ENCODE assay signal across 20 cellular contexts in genomic region chr17:57855391-57856035, GRCh38. TPM values are rescaled to one million over a fixed set of nuclear protein-coding genes. Genes with fewer than 3 reads are reported as not detected.
A peak's percentile ranks its signal among the peaks of the same experiment; 100 is the strongest.
DNase-seq lines count a peak whose midpoint lies in the region; ATAC-seq, FAIRE-seq and TF ChIP-seq lines count a peak whose summit lies in the region.
"Had no signal": no experiment of that assay in that cellular context is flagged by ENCODE, and none has a peak within 500 bp of the region (broad histone marks: within the 10 kb centered on the region; RNA-seq: fewer than 3 reads in every experiment).

No MANE protein-coding gene starts in this region.

- H3K9me3 ChIP-seq in astrocyte (ENCODE audit: insufficient read depth, low read depth, low read length), result no peaks in the 10 kb centered on the region
- no peaks in the 10 kb centered on the region for H3K9me3 ChIP-seq in muscle layer of colon (ENCODE audit: low read length)
- no peaks in the 10 kb centered on the region for H3K9me3 ChIP-seq in kidney (ENCODE audit: control insufficient read depth in 1 of 2, low read length in 2 of 2)

- no peaks in the 10 kb centered on the region for H3K9me3 Mint-ChIP-seq in GM23338
- H3K9me3 Mint-ChIP-seq in astrocyte (ENCODE audit: unreplicated experiment), result no peaks in the 10 kb centered on the region
- no peaks in the 10 kb centered on the region for H3K9me3 Mint-ChIP-seq in stimulated activated naive B cell treated with anti-CD40 and anti-IgM and Interleukin-4, amounts not matched to agents 10 μg/mL and 1 μg/mL and 100 μg/mL, for 72 hours
- H3K9me3 Mint-ChIP-seq: activated B cell treated with CpG ODN at 0.5 μM for 24 hours; activated CD4-positive, alpha-beta memory T cell treated with anti-CD3 and anti-CD28 coated beads, Interleukin-2, amount 10 ng/mL, durations not matched to agents 7 days and 5 days; activated naive CD4-positive, alpha-beta T cell treated with anti-CD3 and anti-CD28 coated beads for 36 hours had no signal

- no peaks in the 10 kb centered on the region; the same call in 1 of the 2 replicates for H3K36me3 ChIP-seq in GM23338 (ENCODE audit: insufficient read depth)
- H3K36me3 ChIP-seq in astrocyte (ENCODE audit: insufficient read depth, low read length), result no peaks in the 10 kb centered on the region
- H3K36me3 ChIP-seq in muscle layer of colon (ENCODE audit: insufficient read depth, low read length), result no peaks in the 10 kb centered on the region
- H3K36me3 ChIP-seq in kidney (ENCODE audit: control insufficient read depth in 1 of 2, insufficient read depth in 2 of 2, low read length in 2 of 2), result no peaks in the 10 kb centered on the region

- peaks cover 39% of the 10 kb centered on the region for H3K4me1 Mint-ChIP-seq in GM23338
- H3K4me1 Mint-ChIP-seq in astrocyte (ENCODE audit: low read depth, unreplicated experiment), result peaks cover 23% of the 10 kb centered on the region
- peaks cover 11 to 17% of the 10 kb centered on the region in 2 donors for H3K4me1 Mint-ChIP-seq in stimulated activated naive B cell treated with anti-CD40 and anti-IgM and Interleukin-4, amounts not matched to agents 10 μg/mL and 1 μg/mL and 100 μg/mL, for 72 hours

- H3K4me1 ChIP-seq in GM23338 (ENCODE audit: insufficient read depth) (peaks cover 15% of the 10 kb centered on the region), astrocyte (ENCODE audit: insufficient read depth, low read length) (peaks cover 10% of the 10 kb centered on the region), muscle layer of colon (ENCODE audit: insufficient read depth, low read length) (peaks cover 70% of the 10 kb centered on the region), kidney (ENCODE audit: control insufficient read depth in 1 of 2, insufficient read depth in 1 of 2, low read depth in 1 of 2, low read length in 2 of 2) (peaks cover 6 to 17% of the 10 kb centered on the region in 2 donors)

- H3K27me3 ChIP-seq in GM23338 (ENCODE audit: insufficient read depth), result peaks cover 19% of the 10 kb centered on the region
- H3K27me3 ChIP-seq in astrocyte (ENCODE audit: insufficient read depth, low read length), result no peaks in the 10 kb centered on the region
- H3K27me3 ChIP-seq in muscle layer of colon (ENCODE audit: control insufficient read depth in 1 of 2, insufficient read depth in 2 of 2, low read length in 2 of 2), result no peaks in the 10 kb centered on the region

- H3K27ac ChIP-seq in GM23338 (ENCODE audit: low read depth) (no peak overlapping the region), astrocyte (ENCODE audit: low read depth, low read length) (no peak overlapping the region), muscle layer of colon (ENCODE audit: low read depth, low read length) (peak overlapping the region; percentile 49), kidney (ENCODE audit: low read depth in 2 of 2, low read length in 2 of 2) (no peak overlapping the region)

- H3K4me3 ChIP-seq in GM23338 (no peak overlapping the region), astrocyte (ENCODE audit: insufficient read depth, low read depth, low read length) (no peak overlapping the region), muscle layer of colon (ENCODE audit: low read depth in 1 of 2, low read length in 2 of 2) (no peak overlapping the region), kidney (ENCODE audit: low read length in 2 of 2) (no peak overlapping the region)

- 0 out of 2 replicates have a peak overlapping the region, but pooled peaks have one; percentile 38 for H2AFZ ChIP-seq in GM23338
- H2AFZ ChIP-seq in astrocyte (ENCODE audit: low read depth, low read length), result no peak overlapping the region

- H3F3A ChIP-seq in GM23338 (replicated peaks; ENCODE audit: low read depth), result peaks cover 4% of the 10 kb centered on the region; the same call in 1 of the 2 replicates

- H3K27ac Mint-ChIP-seq in GM23338 (no peak overlapping the region; the same call in 1 of the 2 replicates), astrocyte (ENCODE audit: unreplicated experiment) (peak overlapping the region; percentile 36)
- peak overlapping the region; percentile 81 for H3K27ac Mint-ChIP-seq in stimulated activated naive B cell treated with anti-CD40 and anti-IgM and Interleukin-4, amounts not matched to agents 10 μg/mL and 1 μg/mL and 100 μg/mL, for 72 hours
- H3K27ac Mint-ChIP-seq: activated B cell treated with CpG ODN at 0.5 μM for 24 hours; activated CD4-positive, alpha-beta memory T cell treated with anti-CD3 and anti-CD28 coated beads, Interleukin-2, amount 10 ng/mL, durations not matched to agents 7 days and 5 days; activated naive CD4-positive, alpha-beta T cell treated with anti-CD3 and anti-CD28 coated beads for 36 hours had no signal

- no peak for DNase-seq in GM23338 (ENCODE audit: low spot score)
- DNase-seq in astrocyte (ENCODE audit: low read depth), result no peak
- no peak for DNase-seq in stimulated activated naive B cell treated with anti-CD40 and anti-IgM and Interleukin-4, amounts not matched to agents 10 μg/mL and 1 μg/mL and 100 μg/mL, for 72 hours
- DNase-seq in central memory CD4-positive, alpha-beta T cell, result no peak
- DNase-seq in kidney, result no peak
- DNase-seq: activated B cell treated with CpG ODN at 0.5 μM for 24 hours; activated CD4-positive, alpha-beta memory T cell treated with anti-CD3 and anti-CD28 coated beads, Interleukin-2, amount 10 ng/mL, durations not matched to agents 7 days and 5 days; activated naive CD4-positive, alpha-beta T cell treated with anti-CD3 and anti-CD28 coated beads for 36 hours; AML-193; caudate nucleus; DND-41; NCI-H1105 treated with DMSO at 0.1 percent for 48 hours; NCI-H510A treated with DMSO at 0.1 percent for 48 hours; NK-92 treated with Interleukin-12 subunit alpha and Interleukin-12 subunit beta, amount 100 ng/mL, for 24 hours; occipital lobe had no signal

- intact Hi-C loops in kidney (cut with DNase I), result loop anchor here (5.0 to 10.0 kb wide), 2 partner anchors 147 to 259 kb away; no protein-coding TSS in a partner anchor

- no peak overlapping the region for H3K4me3 Mint-ChIP-seq in GM23338
- no peak overlapping the region for H3K4me3 Mint-ChIP-seq in astrocyte (ENCODE audit: unreplicated experiment)
- no peak overlapping the region for H3K4me3 Mint-ChIP-seq in stimulated activated naive B cell treated with anti-CD40 and anti-IgM and Interleukin-4, amounts not matched to agents 10 μg/mL and 1 μg/mL and 100 μg/mL, for 72 hours
- H3K4me3 Mint-ChIP-seq: activated B cell treated with CpG ODN at 0.5 μM for 24 hours; activated CD4-positive, alpha-beta memory T cell treated with anti-CD3 and anti-CD28 coated beads, Interleukin-2, amount 10 ng/mL, durations not matched to agents 7 days and 5 days; activated naive CD4-positive, alpha-beta T cell treated with anti-CD3 and anti-CD28 coated beads for 36 hours had no signal

- ATAC-seq in GM23338, result no peak
- ATAC-seq in stimulated activated naive B cell treated with anti-CD40 and anti-IgM and Interleukin-4, amounts not matched to agents 10 μg/mL and 1 μg/mL and 100 μg/mL, for 72 hours (replicated peaks), result no peak
- ATAC-seq in HG02870 (IDR thresholded peaks at IDR 0.05; ENCODE audit: unreplicated experiment), result no peak
- ATAC-seq: sciatic nerve had no signal

- H3K79me2 ChIP-seq in GM23338 (replicated peaks; ENCODE audit: insufficient read depth), result no peaks in the 10 kb centered on the region
- H3K79me2 ChIP-seq in astrocyte (ENCODE audit: insufficient read depth, low read length), result no peaks in the 10 kb centered on the region

- H4K20me1 ChIP-seq in GM23338 (replicated peaks; ENCODE audit: insufficient read depth), result no peaks in the 10 kb centered on the region
- H4K20me1 ChIP-seq in astrocyte (ENCODE audit: insufficient read depth, low read length), result no peaks in the 10 kb centered on the region

- H3K9me2 ChIP-seq in GM23338 (ENCODE audit: insufficient read depth), result no peaks in the 10 kb centered on the region

- H3K9ac ChIP-seq in astrocyte (ENCODE audit: low read length) (no peak overlapping the region), muscle layer of colon (ENCODE audit: low read length) (peak overlapping the region; percentile 32), kidney (ENCODE audit: low read length in 2 of 2) (no peak overlapping the region)

- H3K4me2 ChIP-seq in GM23338, result no peak overlapping the region
- H3K4me2 ChIP-seq in astrocyte (ENCODE audit: low read length), result no peak overlapping the region

- TF ChIP-seq CTCF in GM23338 (conservative IDR thresholded peaks at IDR 0.05; ENCODE audit: low read depth in 2 of 2), result no peak
- TF ChIP-seq CTCF in astrocyte (IDR thresholded peaks at IDR 0.05; ENCODE audit: insufficient read depth, low read depth, low read length), result no peak
- TF ChIP-seq CTCF in kidney (IDR thresholded peaks at IDR 0.05; ENCODE audit: borderline replicate concordance, extremely low read depth, insufficient read depth), result no peak

- H3K27me3 Mint-ChIP-seq in GM23338 (ENCODE audit: insufficient read depth, low read depth, poor library complexity), result peaks cover 17% of the 10 kb centered on the region
- H3K27me3 Mint-ChIP-seq in astrocyte (ENCODE audit: low read depth, unreplicated experiment), result no peaks in the 10 kb centered on the region
- peaks cover 12 to 21% of the 10 kb centered on the region in 2 donors for H3K27me3 Mint-ChIP-seq in stimulated activated naive B cell treated with anti-CD40 and anti-IgM and Interleukin-4, amounts not matched to agents 10 μg/mL and 1 μg/mL and 100 μg/mL, for 72 hours

- no peak for FAIRE-seq in astrocyte (lab: Jason Lieb, UNC)
- FAIRE-seq in kidney (lab: Jason Lieb, UNC), result no peak
- FAIRE-seq: H54, RCC 7860 had no signal

- no peaks in the 10 kb centered on the region for H3K36me3 Mint-ChIP-seq in GM23338 (ENCODE audit: low read depth)
- peaks cover 3% of the 10 kb centered on the region for H3K36me3 Mint-ChIP-seq in astrocyte (ENCODE audit: low read depth, unreplicated experiment)
- no peaks in the 10 kb centered on the region for H3K36me3 Mint-ChIP-seq in stimulated activated naive B cell treated with anti-CD40 and anti-IgM and Interleukin-4, amounts not matched to agents 10 μg/mL and 1 μg/mL and 100 μg/mL, for 72 hours

TF ChIP-seq in GM23338, 12 proteins besides CTCF, POLR2A, EP300 and RAD21 (continues in another document):
- TF ChIP-seq ZNF114 (CRISPR knock-in tag; IDR thresholded peaks at IDR 0.05) (no peak), POLR2AphosphoS5 (IDR thresholded peaks at IDR 0.05; ENCODE audit: low read depth) (no peak)

RNA-seq across cellular contexts. Expression of gene MRPS23, which starts 5.7 kb away (rescaled TPM):
- 38.0 and 53.2 TPM in 2 replicates for total RNA-seq in GM23338 (2014; rRNA removed; shearing (Covaris generic))
- polyA plus RNA-seq in GM23338 (2016; fragmentation: Nextera tagmentation; extraction: Ambion mirVana) (65.5 and 74.5 TPM in 2 replicates), kidney (ENCODE audit: insufficient read depth, low read depth, low replicate concordance) (75.3 TPM)
- total RNA-seq in astrocyte (56.9 and 61.3 TPM in 2 replicates), kidney (40.2 TPM)
